In genomic region chr9:96317335-96317980, GRCh38 we compare ENCODE assay signal across 8 cellular contexts. TPM values are rescaled to one million over a fixed set of nuclear protein-coding genes. Genes with fewer than 3 reads are reported as not detected.
DNase-seq lines count a peak whose midpoint lies in the region.

No MANE protein-coding gene starts in this region.

- DNase-seq in NCI-H524 (lab: John Stamatoyannopoulos, UW) (peak; percentile 14 to 45), NCI-H524 treated with DMSO at 0.1 percent for 48 hours (lab: John Stamatoyannopoulos, UW) (no peak), NCI-H1105 (lab: John Stamatoyannopoulos, UW) (peak; percentile 43), ecto neural progenitor cell (ENCODE audit: low spot score) (peak; percentile 69), lung microvascular endothelial cell (ENCODE audit: low read depth in 2 of 2) (peak; percentile 69 to 71)
- DNase-seq in activated CD4-positive, alpha-beta T cell treated with anti-CD3 and anti-CD28 coated beads for 4 hours, result peak; percentile 17 to 57
- DNase-seq in stimulated activated CD8-positive, alpha-beta memory T cell treated with anti-CD3 and anti-CD28 coated beads, Interleukin-2, amount 100 ng/mL, for 48 hours (ENCODE audit: low read depth in 2 of 2), result peak; percentile 23 to 36
- no peak for DNase-seq in NK-92 treated with Interleukin-12 subunit alpha and Interleukin-12 subunit beta, amount 100 ng/mL, for 24 hours (lab: John Stamatoyannopoulos, UW)

RNA-seq across cellular contexts. Expression of gene HSD17B3, which starts 15.5 kb away (rescaled TPM):
- total RNA-seq in lung microvascular endothelial cell, result not detected in 2 replicates

Comparison
In these comparisons a context has a peak if more than half of its experiments do, and no peak if none do; other contexts are left out.
1. DNase-seq: peak in NCI-H524 (2 of 2), NCI-H1105 (single experiment), activated CD4-positive, alpha-beta T cell treated with anti-CD3 and anti-CD28 coated beads for 4 hours (2 of 2), ecto neural progenitor cell (single experiment), lung microvascular endothelial cell (2 of 2) and stimulated activated CD8-positive, alpha-beta memory T cell treated with anti-CD3 and anti-CD28 coated beads, Interleukin-2, amount 100 ng/mL, for 48 hours (2 of 2); none in NCI-H524 treated with DMSO at 0.1 percent for 48 hours (single experiment) and NK-92 treated with Interleukin-12 subunit alpha and Interleukin-12 subunit beta, amount 100 ng/mL, for 24 hours (single experiment).